12 cellular contexts compared by ENCODE assay signal in the genomic region with DNA sequence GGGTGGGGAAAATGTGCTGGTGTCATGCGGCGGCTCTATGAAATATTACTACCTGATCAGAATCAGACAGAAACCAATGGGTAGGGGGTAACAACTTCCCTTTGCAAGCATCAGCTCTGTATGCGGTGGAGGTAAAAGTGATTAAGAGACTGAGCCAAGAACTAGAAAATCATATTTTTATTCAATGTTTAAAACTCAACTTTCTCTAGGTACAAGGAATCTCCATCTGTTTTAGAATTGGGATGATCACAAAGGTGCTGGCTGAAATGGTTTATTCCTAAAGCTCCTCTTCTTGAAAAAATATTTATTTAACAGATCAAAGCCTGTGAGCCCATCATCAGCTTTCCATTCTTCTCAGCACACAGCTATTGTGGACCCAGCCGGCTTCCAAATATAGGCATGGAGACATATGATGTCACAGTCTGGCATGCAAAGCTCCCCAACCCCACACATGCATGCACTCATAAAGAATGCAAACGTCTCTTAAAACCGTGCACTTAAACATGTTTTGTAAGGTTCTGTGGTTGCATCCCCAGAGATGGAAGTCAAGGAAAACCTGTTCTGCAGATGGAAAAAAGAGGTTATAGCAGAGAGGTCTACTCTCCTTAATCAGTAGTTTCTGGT.
DNase-seq lines count a peak whose midpoint lies in the region; ATAC-seq and TF ChIP-seq lines count a peak whose summit lies in the region.
"Had no signal": no experiment of that assay in that cellular context is flagged by ENCODE, and none has a peak within 500 bp of the region (broad histone marks: within the 10 kb centered on the region; RNA-seq: fewer than 3 reads in every experiment).

No MANE protein-coding gene starts in this region.

- TF ChIP-seq POLR2A in ovary (IDR thresholded peaks at IDR 0.05), result no peak

- no TSS peak for BruUV-seq in Caco-2 (replicated peaks; lab: Mats Ljungman, UMichigan)

- H4K5ac ChIP-seq in mesendoderm (ENCODE audit: low read length), result no peak overlapping the region

- H3K18ac ChIP-seq in mesendoderm (ENCODE audit: low read length), result no peak overlapping the region

- peak; percentile 89 to 91 for DNase-seq in Caco-2
- DNase-seq in LNCaP clone FGC (ENCODE audit: low read depth), result peak; percentile 34
- peak; percentile 92 for DNase-seq in astrocyte of the hippocampus (ENCODE audit: low read depth, low spot score)
- peak; percentile 38 for DNase-seq in mesendoderm
- no peak for DNase-seq in ovary
- DNase-seq in NCI-H1694 (lab: John Stamatoyannopoulos, UW), result no peak
- DNase-seq: activated effector memory CD4-positive, alpha-beta T cell treated with Interleukin-2 at 50 U/mL for 16 hours; GF-D8; heart left ventricle; stimulated activated naive CD8-positive, alpha-beta T cell treated with anti-CD3 and anti-CD28 coated beads, Interleukin-15, amount 100 ng/mL, for 72 hours had no signal

- H3K4me3 ChIP-seq in Caco-2 (ENCODE audit: low read depth, low read length), result no peak overlapping the region
- H3K4me3 ChIP-seq in LNCaP clone FGC (ENCODE audit: low read depth, low read length), result no peak overlapping the region
- H3K4me3 ChIP-seq in mesendoderm (ENCODE audit: low read length), result no peak overlapping the region
- H3K4me3 ChIP-seq in ovary, result no peak overlapping the region
- H3K4me3 ChIP-seq: heart left ventricle had no signal

- no peak overlapping the region for H2AK5ac ChIP-seq in mesendoderm (ENCODE audit: low read length)

- peaks cover 35% of the 10 kb centered on the region for H3K4me1 Mint-ChIP-seq in Caco-2 (ENCODE audit: low read depth, unreplicated experiment)
- H3K4me1 Mint-ChIP-seq: stimulated activated naive CD8-positive, alpha-beta T cell treated with anti-CD3 and anti-CD28 coated beads, Interleukin-15, amount 100 ng/mL, for 72 hours had no signal

- TF ChIP-seq EP300 in ovary (IDR thresholded peaks at IDR 0.05), result no peak

- no peaks in the 10 kb centered on the region for H3K79me2 ChIP-seq in mesendoderm (ENCODE audit: control insufficient read depth, insufficient read depth, low read length)

- no CpG with 5 or more reads among the region's 6 CpGs for WGBS in mesendoderm (ENCODE audit: extremely low coverage, insufficient coverage, low lambda C conversion rate)
- WGBS in ovary, 3 donors, result 20 to 29% (median 28%) methylated on average over 6 of the region's 6 CpGs

- no peaks in the 10 kb centered on the region for H3K27me3 ChIP-seq in Caco-2 (replicated peaks; ENCODE audit: control insufficient read depth, insufficient read depth, low read length)
- H3K27me3 ChIP-seq in mesendoderm (ENCODE audit: insufficient read depth, low read length, poor library complexity), result no peaks in the 10 kb centered on the region
- H3K27me3 ChIP-seq in ovary, result no peaks in the 10 kb centered on the region
- H3K27me3 ChIP-seq: heart left ventricle had no signal

- POLR2A ChIA-PET in Caco-2 (lab: Charles Lee), result interaction anchor here (0.6 to 1.1 kb wide), 7 partner anchors 12 to 106 kb away, joined by 3 to 8 read pairs (median 4); no protein-coding TSS in a partner anchor

- peaks cover 54% of the 10 kb centered on the region for H3K4me1 ChIP-seq in Caco-2
- H3K4me1 ChIP-seq in mesendoderm (ENCODE audit: control insufficient read depth, low read depth, low read length), result peaks cover 2% of the 10 kb centered on the region
- H3K4me1 ChIP-seq in ovary (ENCODE audit: insufficient read depth), result no peaks in the 10 kb centered on the region

- no peak overlapping the region for H3K9ac ChIP-seq in mesendoderm (ENCODE audit: low read length)

- H3K36me3 ChIP-seq in Caco-2 (ENCODE audit: control insufficient read depth, insufficient read depth, low read length) (no peaks in the 10 kb centered on the region), mesendoderm (ENCODE audit: control insufficient read depth, insufficient read depth, low read length) (no peaks in the 10 kb centered on the region), ovary (no peaks in the 10 kb centered on the region)
- H3K36me3 ChIP-seq: heart left ventricle had no signal

- CTCF ChIA-PET in Caco-2 (lab: Charles Lee), result interaction anchor here (0.6 to 1.2 kb wide), 2 partner anchors 96 to 149 kb away, joined by 3 to 6 read pairs; no protein-coding TSS in a partner anchor

- no peaks in the 10 kb centered on the region for H3K79me1 ChIP-seq in mesendoderm (ENCODE audit: low read length)

- H3K56ac ChIP-seq in mesendoderm (ENCODE audit: low read length), result no peak overlapping the region

- peak overlapping the region; percentile 93 for H3K27ac Mint-ChIP-seq in Caco-2 (ENCODE audit: unreplicated experiment)
- H3K27ac Mint-ChIP-seq: stimulated activated naive CD8-positive, alpha-beta T cell treated with anti-CD3 and anti-CD28 coated beads, Interleukin-15, amount 100 ng/mL, for 72 hours had no signal

- no peak overlapping the region for H2BK15ac ChIP-seq in mesendoderm (replicated peaks; ENCODE audit: low read depth)

- intact Hi-C loops in Caco-2 (cut with micrococcal nuclease; ENCODE audit: unreplicated experiment), result loop anchor here (1.0 to 2.0 kb wide), 9 partner anchors 17 to 121 kb away; no protein-coding TSS in a partner anchor
- intact Hi-C loops in ovary (cut with DNase I), result no loop called here

- H3K9me3 ChIP-seq in Caco-2 (peaks cover 12% of the 10 kb centered on the region), ovary (no peaks in the 10 kb centered on the region)

- TF ChIP-seq CTCF in Caco-2 (IDR thresholded peaks at IDR 0.05; ENCODE audit: insufficient read depth in 1 of 2, low read depth in 1 of 2, low read length in 1 of 2, severe bottlenecking in 1 of 2, unreplicated experiment in 1 of 2) (no peak), LNCaP clone FGC (IDR thresholded peaks at IDR 0.05; ENCODE audit: control insufficient read depth, extremely low read depth, insufficient read depth) (no peak), ovary (IDR thresholded peaks at IDR 0.05) (no peak)

- H3K27me3 Mint-ChIP-seq in Caco-2 (ENCODE audit: insufficient read depth, unreplicated experiment), result no peaks in the 10 kb centered on the region

- no peak for ATAC-seq in HG03095 (IDR thresholded peaks at IDR 0.05; ENCODE audit: unreplicated experiment)
- ATAC-seq in HG03439 (IDR thresholded peaks at IDR 0.05; ENCODE audit: unreplicated experiment), result no peak
- ATAC-seq: heart left ventricle; stimulated activated naive CD8-positive, alpha-beta T cell treated with anti-CD3 and anti-CD28 coated beads, Interleukin-15, amount 100 ng/mL, for 72 hours had no signal

- H3K4me2 ChIP-seq in mesendoderm (ENCODE audit: low read length), result no peak overlapping the region

- no peak overlapping the region for H2BK5ac ChIP-seq in mesendoderm (ENCODE audit: low read length)

- H3K36me3 Mint-ChIP-seq in Caco-2 (ENCODE audit: insufficient read depth, unreplicated experiment), result peaks cover 21% of the 10 kb centered on the region

- no peak overlapping the region for H3K23ac ChIP-seq in mesendoderm (ENCODE audit: low read length)

- peaks cover 12% of the 10 kb centered on the region for H3K9me3 Mint-ChIP-seq in Caco-2 (ENCODE audit: unreplicated experiment)

- no peak overlapping the region for H3K27ac ChIP-seq in mesendoderm (ENCODE audit: low read depth, low read length)
- no peak overlapping the region for H3K27ac ChIP-seq in ovary
- H3K27ac ChIP-seq: heart left ventricle had no signal

- H3K4me3 Mint-ChIP-seq in Caco-2 (ENCODE audit: unreplicated experiment), result peak overlapping the region; percentile 58
- H3K4me3 Mint-ChIP-seq: stimulated activated naive CD8-positive, alpha-beta T cell treated with anti-CD3 and anti-CD28 coated beads, Interleukin-15, amount 100 ng/mL, for 72 hours had no signal

- H3K4ac ChIP-seq in mesendoderm (ENCODE audit: low read depth, low read length), result no peak overlapping the region

- H2BK120ac ChIP-seq in mesendoderm (ENCODE audit: low read depth, low read length), result no peak overlapping the region

- no peak overlapping the region for H4K8ac ChIP-seq in mesendoderm (ENCODE audit: low read depth, low read length)

Comparison
In these comparisons a context has a peak if more than half of its experiments do, and no peak if none do; other contexts are left out.
1. DNase-seq: peak in Caco-2 (2 of 2), LNCaP clone FGC (single experiment), astrocyte of the hippocampus (single experiment) and mesendoderm (single experiment); none in ovary (0 of 5) and NCI-H1694 (single experiment).